ENCODE assay signal across 1 cellular context in the genomic region with DNA sequence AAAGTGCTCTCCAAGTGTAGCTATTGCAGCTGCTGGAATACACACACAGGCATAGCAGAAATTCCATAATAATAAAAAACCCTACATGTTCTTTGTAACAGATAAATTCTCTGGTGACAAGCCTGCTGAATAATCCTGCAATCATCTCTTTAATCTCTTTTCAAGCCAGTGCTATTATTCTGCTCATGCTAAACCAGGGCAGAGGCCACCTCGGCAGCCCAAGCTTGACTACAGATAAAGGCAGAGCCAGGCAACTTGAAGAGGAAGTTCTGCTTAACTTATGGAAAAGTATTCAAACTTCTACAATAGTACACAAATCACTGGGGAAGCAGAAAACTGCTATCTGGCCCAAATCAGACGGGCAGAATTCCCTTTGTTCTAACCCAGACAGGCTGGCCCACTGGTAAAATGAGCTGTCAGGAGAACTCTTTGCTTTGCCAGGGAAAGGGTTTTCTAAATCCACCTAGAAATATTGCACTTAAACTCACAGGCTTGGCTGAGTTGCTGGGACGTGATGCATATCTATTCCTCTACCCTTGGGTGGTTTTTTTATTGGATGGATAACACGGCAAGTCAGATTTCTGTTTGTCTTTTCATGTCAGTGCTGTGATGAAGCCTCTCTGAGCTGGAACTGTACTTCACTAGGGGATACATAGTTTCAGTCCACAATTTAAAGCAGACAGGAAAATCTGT.
TF ChIP-seq lines count a peak whose summit lies in the region.

No MANE protein-coding gene starts in this region.

TF ChIP-seq in SK-N-SH, 30 proteins besides CTCF, POLR2A, EP300 and RAD21 (continued from another document):
- TF ChIP-seq, protein P1, sequence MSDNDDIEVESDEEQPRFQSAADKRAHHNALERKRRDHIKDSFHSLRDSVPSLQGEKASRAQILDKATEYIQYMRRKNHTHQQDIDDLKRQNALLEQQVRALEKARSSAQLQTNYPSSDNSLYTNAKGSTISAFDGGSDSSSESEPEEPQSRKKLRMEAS (IDR thresholded peaks at IDR 0.05; ENCODE audit: low read depth) = no peak
- no peak for TF ChIP-seq RFX5 (IDR thresholded peaks at IDR 0.05; ENCODE audit: low read length)
- no peak for TF ChIP-seq CHD2 (IDR thresholded peaks at IDR 0.05; ENCODE audit: low read length, partially characterized antibody)
- TF ChIP-seq MEF2A (IDR thresholded peaks at IDR 0.05; ENCODE audit: borderline replicate concordance, low read depth) = no peak
- peak; percentile 76; the same call in 1 of the 2 replicates for TF ChIP-seq TEAD4 (IDR thresholded peaks at IDR 0.05; ENCODE audit: borderline replicate concordance, insufficient read depth)
- TF ChIP-seq SMC3 (IDR thresholded peaks at IDR 0.05; ENCODE audit: low read depth, low read length) = no peak
- TF ChIP-seq, protein P2, sequence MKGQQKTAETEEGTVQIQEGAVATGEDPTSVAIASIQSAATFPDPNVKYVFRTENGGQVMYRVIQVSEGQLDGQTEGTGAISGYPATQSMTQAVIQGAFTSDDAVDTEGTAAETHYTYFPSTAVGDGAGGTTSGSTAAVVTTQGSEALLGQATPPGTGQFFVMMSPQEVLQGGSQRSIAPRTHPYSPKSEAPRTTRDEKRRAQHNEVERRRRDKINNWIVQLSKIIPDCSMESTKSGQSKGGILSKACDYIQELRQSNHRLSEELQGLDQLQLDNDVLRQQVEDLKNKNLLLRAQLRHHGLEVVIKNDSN (IDR thresholded peaks at IDR 0.05; ENCODE audit: borderline replicate concordance, low read depth) = no peak
- TF ChIP-seq ELF1 (IDR thresholded peaks at IDR 0.05) = no peak; the same call in 1 of the 2 replicates
- TF ChIP-seq, protein P3, sequence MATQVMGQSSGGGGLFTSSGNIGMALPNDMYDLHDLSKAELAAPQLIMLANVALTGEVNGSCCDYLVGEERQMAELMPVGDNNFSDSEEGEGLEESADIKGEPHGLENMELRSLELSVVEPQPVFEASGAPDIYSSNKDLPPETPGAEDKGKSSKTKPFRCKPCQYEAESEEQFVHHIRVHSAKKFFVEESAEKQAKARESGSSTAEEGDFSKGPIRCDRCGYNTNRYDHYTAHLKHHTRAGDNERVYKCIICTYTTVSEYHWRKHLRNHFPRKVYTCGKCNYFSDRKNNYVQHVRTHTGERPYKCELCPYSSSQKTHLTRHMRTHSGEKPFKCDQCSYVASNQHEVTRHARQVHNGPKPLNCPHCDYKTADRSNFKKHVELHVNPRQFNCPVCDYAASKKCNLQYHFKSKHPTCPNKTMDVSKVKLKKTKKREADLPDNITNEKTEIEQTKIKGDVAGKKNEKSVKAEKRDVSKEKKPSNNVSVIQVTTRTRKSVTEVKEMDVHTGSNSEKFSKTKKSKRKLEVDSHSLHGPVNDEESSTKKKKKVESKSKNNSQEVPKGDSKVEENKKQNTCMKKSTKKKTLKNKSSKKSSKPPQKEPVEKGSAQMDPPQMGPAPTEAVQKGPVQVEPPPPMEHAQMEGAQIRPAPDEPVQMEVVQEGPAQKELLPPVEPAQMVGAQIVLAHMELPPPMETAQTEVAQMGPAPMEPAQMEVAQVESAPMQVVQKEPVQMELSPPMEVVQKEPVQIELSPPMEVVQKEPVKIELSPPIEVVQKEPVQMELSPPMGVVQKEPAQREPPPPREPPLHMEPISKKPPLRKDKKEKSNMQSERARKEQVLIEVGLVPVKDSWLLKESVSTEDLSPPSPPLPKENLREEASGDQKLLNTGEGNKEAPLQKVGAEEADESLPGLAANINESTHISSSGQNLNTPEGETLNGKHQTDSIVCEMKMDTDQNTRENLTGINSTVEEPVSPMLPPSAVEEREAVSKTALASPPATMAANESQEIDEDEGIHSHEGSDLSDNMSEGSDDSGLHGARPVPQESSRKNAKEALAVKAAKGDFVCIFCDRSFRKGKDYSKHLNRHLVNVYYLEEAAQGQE (IDR thresholded peaks at IDR 0.05; ENCODE audit: low read depth, low read length) = no peak
- TF ChIP-seq, protein P4, sequence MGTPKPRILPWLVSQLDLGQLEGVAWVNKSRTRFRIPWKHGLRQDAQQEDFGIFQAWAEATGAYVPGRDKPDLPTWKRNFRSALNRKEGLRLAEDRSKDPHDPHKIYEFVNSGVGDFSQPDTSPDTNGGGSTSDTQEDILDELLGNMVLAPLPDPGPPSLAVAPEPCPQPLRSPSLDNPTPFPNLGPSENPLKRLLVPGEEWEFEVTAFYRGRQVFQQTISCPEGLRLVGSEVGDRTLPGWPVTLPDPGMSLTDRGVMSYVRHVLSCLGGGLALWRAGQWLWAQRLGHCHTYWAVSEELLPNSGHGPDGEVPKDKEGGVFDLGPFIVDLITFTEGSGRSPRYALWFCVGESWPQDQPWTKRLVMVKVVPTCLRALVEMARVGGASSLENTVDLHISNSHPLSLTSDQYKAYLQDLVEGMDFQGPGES (IDR thresholded peaks at IDR 0.05; ENCODE audit: low read depth, low read length) = no peak
- TF ChIP-seq, protein P5, sequence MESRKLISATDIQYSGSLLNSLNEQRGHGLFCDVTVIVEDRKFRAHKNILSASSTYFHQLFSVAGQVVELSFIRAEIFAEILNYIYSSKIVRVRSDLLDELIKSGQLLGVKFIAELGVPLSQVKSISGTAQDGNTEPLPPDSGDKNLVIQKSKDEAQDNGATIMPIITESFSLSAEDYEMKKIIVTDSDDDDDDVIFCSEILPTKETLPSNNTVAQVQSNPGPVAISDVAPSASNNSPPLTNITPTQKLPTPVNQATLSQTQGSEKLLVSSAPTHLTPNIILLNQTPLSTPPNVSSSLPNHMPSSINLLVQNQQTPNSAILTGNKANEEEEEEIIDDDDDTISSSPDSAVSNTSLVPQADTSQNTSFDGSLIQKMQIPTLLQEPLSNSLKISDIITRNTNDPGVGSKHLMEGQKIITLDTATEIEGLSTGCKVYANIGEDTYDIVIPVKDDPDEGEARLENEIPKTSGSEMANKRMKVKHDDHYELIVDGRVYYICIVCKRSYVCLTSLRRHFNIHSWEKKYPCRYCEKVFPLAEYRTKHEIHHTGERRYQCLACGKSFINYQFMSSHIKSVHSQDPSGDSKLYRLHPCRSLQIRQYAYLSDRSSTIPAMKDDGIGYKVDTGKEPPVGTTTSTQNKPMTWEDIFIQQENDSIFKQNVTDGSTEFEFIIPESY (IDR thresholded peaks at IDR 0.05; ENCODE audit: borderline replicate concordance, low read depth) = no peak
- peak; percentile 34; the same call in 1 of the 2 replicates for TF ChIP-seq POLR2AphosphoS5 (IDR thresholded peaks at IDR 0.05; ENCODE audit: low read depth, low read length)
- peak; percentile 76 for TF ChIP-seq JUND (IDR thresholded peaks at IDR 0.05)
